Comparison of ENCODE assay signal across 22 cellular contexts in the genomic region with DNA sequence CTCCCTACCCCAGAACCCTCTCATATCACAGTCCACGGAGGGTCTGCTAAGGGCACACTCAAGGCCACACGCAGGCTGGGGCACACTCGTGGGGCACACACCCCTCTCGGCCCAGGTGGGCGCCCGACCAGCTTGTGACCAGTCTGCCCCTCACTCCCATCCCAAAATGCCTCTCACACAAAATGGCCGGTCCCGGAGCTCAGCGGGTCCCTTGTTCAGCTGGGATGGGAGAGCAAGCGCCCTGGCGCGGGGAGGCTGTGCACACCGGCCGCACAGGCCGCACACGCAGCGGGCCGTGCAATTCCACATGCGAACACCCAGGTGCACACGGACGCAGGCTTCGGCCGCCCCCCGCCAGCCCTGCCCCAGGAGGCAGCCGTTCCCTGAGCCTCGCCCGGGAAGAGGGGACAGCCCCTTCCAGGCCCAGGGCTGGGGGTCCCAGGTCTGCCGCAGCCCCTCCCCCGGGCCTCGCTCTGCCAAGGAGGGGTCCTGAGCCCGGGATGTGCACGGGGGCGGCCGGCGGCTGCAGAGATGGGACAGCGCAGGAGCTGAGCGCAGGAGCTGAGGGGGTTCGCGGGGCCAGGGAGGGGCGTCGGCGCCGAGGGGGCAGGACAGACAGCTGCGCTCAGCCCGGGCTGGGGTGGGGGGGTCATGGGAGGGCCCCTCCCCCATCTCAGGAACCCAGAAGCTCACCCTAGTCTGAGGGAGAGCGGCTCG. TPM values are rescaled to one million over a fixed set of nuclear protein-coding genes. Genes with fewer than 3 reads are reported as not detected.
A peak's percentile ranks its signal among the peaks of the same experiment; 100 is the strongest.
DNase-seq lines count a peak whose midpoint lies in the region; ATAC-seq and TF ChIP-seq lines count a peak whose summit lies in the region.
"Had no signal": no experiment of that assay in that cellular context is flagged by ENCODE, and none has a peak within 500 bp of the region (broad histone marks: within the 10 kb centered on the region; RNA-seq: fewer than 3 reads in every experiment).

No MANE protein-coding gene starts in this region.

- no peaks in the 10 kb centered on the region for H3K79me2 ChIP-seq in PC-9 (ENCODE audit: low read depth)

- BruUV-seq in Panc1 (replicated peaks; lab: Mats Ljungman, UMichigan) (no TSS peak), PC-9 (replicated peaks; lab: Mats Ljungman, UMichigan) (no TSS peak)

- H3F3A ChIP-seq in PC-9 (ENCODE audit: insufficient read depth, low read depth), result no peaks in the 10 kb centered on the region; the same call in 1 of the 2 replicates

- H3K4me1 ChIP-seq in Panc1 (ENCODE audit: control insufficient read depth, insufficient read depth, low read length), result peaks cover 13% of the 10 kb centered on the region
- H3K4me1 ChIP-seq in PC-9 (replicated peaks; ENCODE audit: insufficient read depth), result no peaks in the 10 kb centered on the region

- peak overlapping the region in 1 of 2 experiments; percentile 47; a peak in 3 of 4 replicates for H3K4me3 ChIP-seq in Panc1 (ENCODE audit: low read depth in 2 of 2, low read length in 2 of 2)
- H3K4me3 ChIP-seq in iPS-11a (ENCODE audit: low read depth, low read length), result peak overlapping the region; percentile 60
- no peak overlapping the region for H3K4me3 ChIP-seq in PC-9
- H3K4me3 ChIP-seq: right lobe of liver had no signal

- H4K20me1 ChIP-seq in PC-9 (ENCODE audit: insufficient read depth), result no peaks in the 10 kb centered on the region; the same call in 1 of the 2 replicates

- H3K27me3 ChIP-seq in Panc1 (ENCODE audit: control insufficient read depth, insufficient read depth, low read length) (no peaks in the 10 kb centered on the region), PC-9 (ENCODE audit: insufficient read depth, low read depth) (peaks cover 94% of the 10 kb centered on the region)

- POLR2A ChIA-PET in Panc1 (lab: Charles Lee), result no interaction called here
- POLR2A ChIA-PET in PC-9 (lab: Charles Lee; ENCODE audit: unreplicated experiment), result no interaction called here

- no peak overlapping the region for H3K4me2 ChIP-seq in PC-9

- no peak overlapping the region for H2AFZ ChIP-seq in PC-9

- TF ChIP-seq CTCF in Panc1 (IDR thresholded peaks at IDR 0.05) (no peak), PC-9 (conservative IDR thresholded peaks at IDR 0.05) (no peak)

- H3K36me3 ChIP-seq in Panc1 (ENCODE audit: control insufficient read depth, insufficient read depth, low read length) (no peaks in the 10 kb centered on the region; the same call in 1 of the 2 replicates), PC-9 (ENCODE audit: low read depth) (no peaks in the 10 kb centered on the region)
- H3K36me3 ChIP-seq: breast epithelium, neutrophil, right lobe of liver had no signal

- ATAC-seq in Panc1, result peak; percentile 20; the same call in 1 of the 2 replicates
- no peak for ATAC-seq in HG02938 (IDR thresholded peaks at IDR 0.05; ENCODE audit: unreplicated experiment)

- CTCF ChIA-PET in Panc1 (lab: Charles Lee), result no interaction called here
- CTCF ChIA-PET in PC-9 (lab: Charles Lee), result no interaction called here

- no peak overlapping the region for H3K27ac ChIP-seq in Panc1 (ENCODE audit: low read length)
- no peak overlapping the region for H3K27ac ChIP-seq in PC-9
- H3K27ac ChIP-seq: breast epithelium, HL-60, neutrophil, right lobe of liver had no signal

- peak; percentile 45 for DNase-seq in DMS79 treated with DMSO at 0.1 percent for 48 hours (lab: John Stamatoyannopoulos, UW)
- DNase-seq in DMS79 (lab: John Stamatoyannopoulos, UW), result no peak
- DNase-seq in Panc1 (ENCODE audit: low read depth, low spot score), result no peak
- peak; percentile 65 for DNase-seq in retina
- DNase-seq in SW 1271 (lab: John Stamatoyannopoulos, UW), result no peak
- DNase-seq in PC-9, result no peak
- DNase-seq: activated CD4-positive, alpha-beta T cell treated with anti-CD3 and anti-CD28 coated beads, Interleukin-2, amount 10 ng/mL, durations not matched to agents 7 days and 5 days; effector memory CD4-positive, alpha-beta T cell; GDM1; immature natural killer cell; Karpas-422; mammary epithelial cell; NCI-H1105 treated with DMSO at 0.1 percent for 48 hours; right lobe of liver; SHP77 treated with DMSO at 0.1 percent for 48 hours; stimulated activated CD4-positive, alpha-beta T cell treated with anti-CD3 and anti-CD28 coated beads, Interleukin-1b, Interleukin-23, amount 100 ng/mL, for 48 hours; T1000 had no signal

- no peaks in the 10 kb centered on the region for H3K9me2 ChIP-seq in PC-9 (ENCODE audit: insufficient read depth)

- H3K9me3 ChIP-seq in Panc1 (ENCODE audit: control insufficient read depth, insufficient read depth, low read depth, low read length) (no peaks in the 10 kb centered on the region), PC-9 (ENCODE audit: insufficient read depth, low read depth) (no peaks in the 10 kb centered on the region)
- H3K9me3 ChIP-seq: breast epithelium, neutrophil, right lobe of liver had no signal

- intact Hi-C loops in Panc1 (cut with micrococcal nuclease; ENCODE audit: unreplicated experiment), result no loop called here
- intact Hi-C loops in PC-9 (cut with micrococcal nuclease; ENCODE audit: unreplicated experiment), result no loop called here

- in situ Hi-C loops in Panc1 (cut with HindIII; ENCODE audit: low pct_unique_long_range_greater_than_20kb, low sequenced_read_pairs), result no loop called here

RNA-seq across cellular contexts. Expression of a gene that starts 1.3 kb away (rescaled TPM):
- total RNA-seq in Panc1 (2021; ENCODE audit: unreplicated experiment) (19.4 TPM), PC-9 (2021) (0.30 TPM in 1 of 2 replicates, not detected in the other)
- 37.9 TPM for polyA plus RNA-seq in Panc1 (2012; ENCODE audit: insufficient read length)
- total RNA-seq: breast epithelium, mammary epithelial cell, right lobe of liver had no signal
- polyA plus RNA-seq: mammary epithelial cell had no signal

RNA-seq across cellular contexts. Expression of a gene that starts 27.7 kb away (rescaled TPM):
- total RNA-seq in Panc1 (2021; ENCODE audit: unreplicated experiment) (178 TPM), PC-9 (2021) (75.2 and 90.2 TPM in 2 replicates)
- 392 TPM for polyA plus RNA-seq in Panc1 (2012; ENCODE audit: insufficient read length)
- polyA plus RNA-seq: immature natural killer cell had no signal

RNA-seq across cellular contexts. Expression of a gene that starts 49.4 kb away (rescaled TPM):
- total RNA-seq in Panc1 (2021; ENCODE audit: unreplicated experiment) (241 TPM), PC-9 (2021) (243 and 253 TPM in 2 replicates)
- polyA plus RNA-seq in Panc1 (2012; ENCODE audit: insufficient read length), result 323 TPM

Comparison
In these comparisons a context has a peak if more than half of its experiments do, and no peak if none do; other contexts are left out.
1. DNase-seq: peak in DMS79 treated with DMSO at 0.1 percent for 48 hours (single experiment) and retina (single experiment); none in DMS79 (single experiment), Panc1 (single experiment), SW 1271 (0 of 2) and PC-9 (0 of 2).
2. RNA of a gene that starts 1.3 kb away (total RNA-seq): 19.4 TPM in Panc1 (single experiment); 0.30 TPM in PC-9; every median in the first group is over 10 times any median in the second.